37 cellular contexts compared by ENCODE assay signal in genomic region chr2:226286916-226287315, GRCh38.
"Had no signal": no experiment of that assay in that cellular context is flagged by ENCODE, and none has a peak within 500 bp of the region (broad histone marks: within the 10 kb centered on the region; RNA-seq: fewer than 3 reads in every experiment).

No MANE protein-coding gene starts in this region.

- H3K4me1 ChIP-seq: adrenal gland, body of pancreas, breast epithelium had no signal

- DNase-seq: activated B cell treated with CpG ODN at 0.5 μM for 24 hours; activated CD4-positive, alpha-beta memory T cell treated with anti-CD3 and anti-CD28 coated beads for 36 hours; activated CD4-positive, alpha-beta T cell treated with anti-CD3 and anti-CD28 coated beads for 4 hours; activated CD4-positive, alpha-beta T cell treated with anti-CD3 and anti-CD28 coated beads, Interleukin-2, amount 10 ng/mL, durations not matched to agents 24 days and 14 days; activated CD4-positive, alpha-beta T cell treated with anti-CD3 and anti-CD28 coated beads, Interleukin-2, amount 50 U/mL, for 1 hour; activated CD4-positive, alpha-beta T cell treated with anti-CD3 and anti-CD28 coated beads, Interleukin-2, amount 50 U/mL, for 4 hours; activated CD4-positive, CD25-positive, alpha-beta regulatory T cell treated with anti-CD3 and anti-CD28 coated beads, Interleukin-2, amount 50 U/mL, for 72 hours; activated CD8-positive, alpha-beta memory T cell treated with anti-CD3 and anti-CD28 coated beads, Interleukin-2, amount 50 U/mL, for 4 hours; activated CD8-positive, alpha-beta T cell treated with anti-CD3 and anti-CD28 coated beads for 36 hours; activated effector memory CD4-positive, alpha-beta T cell treated with anti-CD3 and anti-CD28 coated beads, Interleukin-2, amount 50 U/mL, for 16 hours; activated gamma-delta T cell treated with Interleukin-2 at 50 U/mL for 16 hours; activated naive CD4-positive, alpha-beta T cell; activated naive CD4-positive, alpha-beta T cell treated with anti-CD3 and anti-CD28 coated beads for 36 hours; activated naive CD4-positive, alpha-beta T cell treated with anti-CD3 and anti-CD28 coated beads, Interleukin-2, amount 50 U/mL, for 16 hours; activated naive CD8-positive, alpha-beta T cell treated with anti-CD3 and anti-CD28 coated beads for 36 hours; activated T-cell treated with anti-CD3 and anti-CD28 coated beads for 4 hours; activated T-cell treated with anti-CD3 and anti-CD28 coated beads, Interleukin-2, amount 50 U/mL, for 1 hour; activated T-cell treated with anti-CD3 and anti-CD28 coated beads, Interleukin-2, amount 50 U/mL, for 4 hours; activated T-cell treated with anti-CD3 and anti-CD28 coated beads, Interleukin-2, amount 50 U/mL, for 72 hours; adrenal gland; amniotic stem cell; aorta; body of pancreas; brain microvascular endothelial cell; central memory CD4-positive, alpha-beta T cell; T-helper 1 cell; T-helper 2 cell; T-helper 9 cell had no signal

- H3K4me1 Mint-ChIP-seq: activated CD4-positive, alpha-beta T cell treated with anti-CD3 and anti-CD28 coated beads, Interleukin-2, amount 10 ng/mL, durations not matched to agents 24 days and 14 days; activated naive CD8-positive, alpha-beta T cell treated with anti-CD3 and anti-CD28 coated beads for 36 hours; activated T-helper 17 cell treated with anti-CD3 and anti-CD28 coated beads, Interleukin-2, amount 50 U/mL, for 72 hours had no signal

- ATAC-seq: activated CD8-positive, alpha-beta T cell treated with anti-CD3 and anti-CD28 coated beads for 36 hours; activated naive CD4-positive, alpha-beta T cell treated with anti-CD3 and anti-CD28 coated beads, Interleukin-2, amount 50 U/mL, for 72 hours; activated T-cell treated with anti-CD3 and anti-CD28 coated beads, Interleukin-2, amount 50 U/mL, for 4 hours; activated T-cell treated with anti-CD3 and anti-CD28 coated beads, Interleukin-2, amount 50 U/mL, for 72 hours; activated T-helper 17 cell treated with anti-CD3 and anti-CD28 coated beads, Interleukin-2, amount 50 U/mL, for 72 hours; body of pancreas had no signal

- H3K9me3 Mint-ChIP-seq: activated T-helper 17 cell treated with anti-CD3 and anti-CD28 coated beads, Interleukin-2, amount 50 U/mL, for 72 hours had no signal

- H3K4me3 ChIP-seq: adrenal gland, body of pancreas, breast epithelium had no signal

- H3K36me3 ChIP-seq: adrenal gland, brain microvascular endothelial cell, breast epithelium had no signal

- H3K4me3 Mint-ChIP-seq: activated B cell treated with CpG ODN at 0.5 μM for 24 hours; activated CD4-positive, alpha-beta memory T cell treated with anti-CD3 and anti-CD28 coated beads for 36 hours; activated CD4-positive, alpha-beta T cell treated with anti-CD3 and anti-CD28 coated beads, Interleukin-2, amount 10 ng/mL, durations not matched to agents 24 days and 14 days; activated CD8-positive, alpha-beta T cell treated with anti-CD3 and anti-CD28 coated beads for 36 hours; activated naive CD4-positive, alpha-beta T cell treated with anti-CD3 and anti-CD28 coated beads for 36 hours; activated naive CD8-positive, alpha-beta T cell treated with anti-CD3 and anti-CD28 coated beads for 36 hours; activated T-cell treated with anti-CD3 and anti-CD28 coated beads, Interleukin-2, amount 50 U/mL, for 4 hours; activated T-cell treated with anti-CD3 and anti-CD28 coated beads, Interleukin-2, amount 50 U/mL, for 72 hours; activated T-helper 1 cell treated with anti-CD3 and anti-CD28 coated beads, Interleukin-12 subunit alpha, Interleukin-12 subunit beta, Interleukin-2, Interleukin-4 antibody, amounts not matched to agents 30 ng/mL and 10 ng/mL and 1 ng/mL, durations not matched to agents 14 hours and 24 hours and 36 hours; activated T-helper 17 cell treated with anti-CD3 and anti-CD28 coated beads, Interleukin-2, amount 50 U/mL, for 72 hours; T-helper 1 cell treated with Interleukin-12 subunit alpha and Interleukin-12 subunit beta and Interleukin-4 antibody, amounts not matched to agents 30 μg/mL and 1 μg/mL, for 36 hours; T-helper 2 cell treated with Interferon-gamma antibody and Interleukin-4, amounts not matched to agents 5 μg/mL and 100 μg/mL, for 36 hours had no signal

- FAIRE-seq: astrocyte, TTC549 had no signal

- H3K36me3 Mint-ChIP-seq: activated CD4-positive, alpha-beta memory T cell treated with anti-CD3 and anti-CD28 coated beads for 36 hours; activated naive CD4-positive, alpha-beta T cell treated with anti-CD3 and anti-CD28 coated beads, Interleukin-2, amount 50 U/mL, for 72 hours; activated naive CD8-positive, alpha-beta T cell treated with anti-CD3 and anti-CD28 coated beads for 36 hours had no signal

- H3K27ac ChIP-seq: adrenal gland, body of pancreas, brain microvascular endothelial cell, breast epithelium, VCaP had no signal

- H3K27me3 ChIP-seq: adrenal gland, body of pancreas, brain microvascular endothelial cell, breast epithelium had no signal

- H3K27ac Mint-ChIP-seq: activated B cell treated with CpG ODN at 0.5 μM for 24 hours; activated CD4-positive, alpha-beta memory T cell treated with anti-CD3 and anti-CD28 coated beads for 36 hours; activated CD4-positive, alpha-beta T cell treated with anti-CD3 and anti-CD28 coated beads, Interleukin-2, amount 10 ng/mL, durations not matched to agents 24 days and 14 days; activated CD8-positive, alpha-beta T cell treated with anti-CD3 and anti-CD28 coated beads for 36 hours; activated naive CD4-positive, alpha-beta T cell treated with anti-CD3 and anti-CD28 coated beads for 36 hours; activated naive CD8-positive, alpha-beta T cell treated with anti-CD3 and anti-CD28 coated beads for 36 hours; activated T-cell treated with anti-CD3 and anti-CD28 coated beads, Interleukin-2, amount 50 U/mL, for 72 hours; activated T-helper 1 cell treated with anti-CD3 and anti-CD28 coated beads, Interleukin-12 subunit alpha, Interleukin-12 subunit beta, Interleukin-2, Interleukin-4 antibody, amounts not matched to agents 30 ng/mL and 10 ng/mL and 1 ng/mL, durations not matched to agents 14 hours and 24 hours and 36 hours; activated T-helper 17 cell treated with anti-CD3 and anti-CD28 coated beads, Interleukin-2, amount 50 U/mL, for 72 hours; T-helper 1 cell treated with Interleukin-12 subunit alpha and Interleukin-12 subunit beta and Interleukin-4 antibody, amounts not matched to agents 30 μg/mL and 1 μg/mL, for 36 hours; T-helper 2 cell treated with Interferon-gamma antibody and Interleukin-4, amounts not matched to agents 5 μg/mL and 100 μg/mL, for 36 hours had no signal

- H3K27me3 Mint-ChIP-seq: activated CD4-positive, alpha-beta T cell treated with anti-CD3 and anti-CD28 coated beads, Interleukin-2, amount 10 ng/mL, durations not matched to agents 24 days and 14 days; activated CD8-positive, alpha-beta T cell treated with anti-CD3 and anti-CD28 coated beads for 36 hours had no signal
